21 cellular contexts compared by ENCODE assay signal in the genomic region with DNA sequence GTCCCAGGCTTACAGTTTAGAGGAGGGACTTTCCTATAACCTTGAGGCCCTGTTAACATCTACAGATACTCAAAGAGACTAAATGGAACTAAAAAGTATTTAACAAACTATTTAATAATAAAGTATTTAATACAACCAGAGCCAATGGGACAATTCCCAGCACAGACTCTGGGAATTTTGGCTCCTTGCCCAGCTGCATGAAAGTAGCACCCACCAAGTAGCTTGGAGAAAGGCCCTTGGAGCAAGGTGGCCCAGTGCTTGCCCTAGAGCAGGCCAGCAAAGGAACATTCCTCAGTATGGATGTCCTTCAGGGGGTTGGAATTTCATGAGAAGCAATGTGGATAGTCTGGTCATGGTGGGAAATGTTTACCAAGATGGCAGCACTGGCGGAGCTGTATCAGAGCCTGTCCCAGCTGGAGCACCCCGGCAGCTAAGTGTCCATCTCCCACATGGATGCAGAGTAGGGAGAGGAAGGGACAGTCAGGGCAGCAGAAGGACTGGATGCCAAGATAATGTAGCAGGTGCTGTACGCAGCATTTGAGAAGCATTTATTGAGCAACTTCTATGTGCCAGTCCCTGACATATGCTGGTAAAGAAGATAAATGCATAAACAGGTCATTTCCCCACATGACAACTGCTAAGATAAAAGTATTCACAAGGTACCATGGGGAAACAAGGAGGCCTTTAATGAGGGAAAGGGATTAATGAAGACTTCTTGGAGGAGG. TPM values are rescaled to one million over a fixed set of nuclear protein-coding genes. Genes with fewer than 3 reads are reported as not detected.
A peak's percentile ranks its signal among the peaks of the same experiment; 100 is the strongest.
DNase-seq lines count a peak whose midpoint lies in the region; ATAC-seq and TF ChIP-seq lines count a peak whose summit lies in the region.
"Had no signal": no experiment of that assay in that cellular context is flagged by ENCODE, and none has a peak within 500 bp of the region (broad histone marks: within the 10 kb centered on the region; RNA-seq: fewer than 3 reads in every experiment).

No MANE protein-coding gene starts in this region.

- no peak overlapping the region for H3K4me3 ChIP-seq in adrenal gland

- CTCF ChIA-PET in activated CD4-positive, alpha-beta memory T cell treated with anti-CD3 and anti-CD28 coated beads, Interleukin-2, amount 10 ng/mL, durations not matched to agents 7 days and 5 days (lab: Charles Lee): interaction anchor here (1.0 to 2.3 kb wide), 8 partner anchors 8 to 147 kb away, joined by 3 to 45 read pairs (median 10); a partner anchor contains a TSS

- peaks cover 7 to 8% of the 10 kb centered on the region in 2 donors for H3K4me1 ChIP-seq in adrenal gland (replicated peaks in 1 of 2)

- peaks cover 25% of the 10 kb centered on the region for H3K4me1 Mint-ChIP-seq in activated naive CD4-positive, alpha-beta T cell treated with anti-CD3 and anti-CD28 coated beads, Interleukin-2, amount 50 U/mL, for 24 hours
- peaks cover 33% of the 10 kb centered on the region for H3K4me1 Mint-ChIP-seq in activated CD4-positive, alpha-beta memory T cell treated with anti-CD3 and anti-CD28 coated beads, Interleukin-2, amount 10 ng/mL, durations not matched to agents 7 days and 5 days
- peaks cover 9% of the 10 kb centered on the region for H3K4me1 Mint-ChIP-seq in mesothelial cell of epicardium
- peaks cover 16 to 31% of the 10 kb centered on the region in 2 donors for H3K4me1 Mint-ChIP-seq in stimulated activated naive B cell treated with anti-CD40 and anti-IgM and Interleukin-4, amounts not matched to agents 10 μg/mL and 1 μg/mL and 100 μg/mL, for 72 hours

- no peak for DNase-seq in activated naive CD4-positive, alpha-beta T cell (lab: John Stamatoyannopoulos, UW)
- DNase-seq in activated CD4-positive, alpha-beta memory T cell treated with anti-CD3 and anti-CD28 coated beads, Interleukin-2, amount 10 ng/mL, durations not matched to agents 7 days and 5 days: no peak
- DNase-seq in mesothelial cell of epicardium (ENCODE audit: low spot score in 2 of 2, unreplicated experiment in 2 of 2) (no peak), adrenal gland (no peak)
- DNase-seq in stimulated activated naive B cell treated with anti-CD40 and anti-IgM and Interleukin-4, amounts not matched to agents 10 μg/mL and 1 μg/mL and 100 μg/mL, for 72 hours: no peak
- DNase-seq in NK-92 treated with Interleukin-12 subunit alpha and Interleukin-12 subunit beta, amount 100 ng/mL, for 24 hours (lab: John Stamatoyannopoulos, UW): no peak
- DNase-seq: cortex of kidney; foreskin melanocyte; HFFc6; left cardiac atrium; NCI-H146; SK-N-SH; stimulated activated CD4-positive, alpha-beta T cell treated with anti-CD3 and anti-CD28 coated beads, Interleukin-4, amount 100 ng/mL, for 24 hours; stimulated activated CD8-positive, alpha-beta memory T cell treated with anti-CD3 and anti-CD28 coated beads, Interleukin-4, amount 100 ng/mL, for 48 hours had no signal

- no peaks in the 10 kb centered on the region for H3K9me3 ChIP-seq in adrenal gland (replicated peaks in 1 of 3)
- H3K9me3 ChIP-seq: SK-N-SH had no signal

- WGBS in adrenal gland, 4 donors: 67 to 96% (median 84%) methylated on average over 3 of the region's 3 CpGs

- no peaks in the 10 kb centered on the region for H3K36me3 ChIP-seq in adrenal gland (replicated peaks in 1 of 2)

- H3K9me3 Mint-ChIP-seq in activated naive CD4-positive, alpha-beta T cell treated with anti-CD3 and anti-CD28 coated beads, Interleukin-2, amount 50 U/mL, for 24 hours: peaks cover 5% of the 10 kb centered on the region
- H3K9me3 Mint-ChIP-seq in activated CD4-positive, alpha-beta memory T cell treated with anti-CD3 and anti-CD28 coated beads, Interleukin-2, amount 10 ng/mL, durations not matched to agents 7 days and 5 days: peaks cover 4% of the 10 kb centered on the region
- peaks cover 9% of the 10 kb centered on the region for H3K9me3 Mint-ChIP-seq in mesothelial cell of epicardium
- peaks cover 0 to 11% of the 10 kb centered on the region in 2 donors for H3K9me3 Mint-ChIP-seq in stimulated activated naive B cell treated with anti-CD40 and anti-IgM and Interleukin-4, amounts not matched to agents 10 μg/mL and 1 μg/mL and 100 μg/mL, for 72 hours

- no peak for TF ChIP-seq CTCF in mesothelial cell of epicardium (IDR thresholded peaks at IDR 0.05; ENCODE audit: unreplicated experiment)
- no peak for TF ChIP-seq CTCF in adrenal gland (IDR thresholded peaks at IDR 0.05)

- H3K27me3 ChIP-seq in adrenal gland: no peaks in the 10 kb centered on the region

- intact Hi-C loops in adrenal gland (cut with DNase I): no loop called here

- no peak for TF ChIP-seq POLR2A in adrenal gland (IDR thresholded peaks at IDR 0.05)

- POLR2A ChIA-PET in activated CD4-positive, alpha-beta memory T cell treated with anti-CD3 and anti-CD28 coated beads, Interleukin-2, amount 10 ng/mL, durations not matched to agents 7 days and 5 days (lab: Charles Lee): interaction anchor here (0.9 to 1.9 kb wide), 8 partner anchors 12 to 297 kb away, joined by 3 to 9 read pairs (median 5); a partner anchor contains a TSS

- peak overlapping the region; percentile 91 for H3K27ac Mint-ChIP-seq in activated naive CD4-positive, alpha-beta T cell treated with anti-CD3 and anti-CD28 coated beads, Interleukin-2, amount 50 U/mL, for 24 hours
- H3K27ac Mint-ChIP-seq in activated CD4-positive, alpha-beta memory T cell treated with anti-CD3 and anti-CD28 coated beads, Interleukin-2, amount 10 ng/mL, durations not matched to agents 7 days and 5 days: peak overlapping the region; percentile 34
- H3K27ac Mint-ChIP-seq in mesothelial cell of epicardium: no peak overlapping the region
- H3K27ac Mint-ChIP-seq in stimulated activated naive B cell treated with anti-CD40 and anti-IgM and Interleukin-4, amounts not matched to agents 10 μg/mL and 1 μg/mL and 100 μg/mL, for 72 hours: peak overlapping the region; percentile 65
- H3K27ac Mint-ChIP-seq: HFFc6 had no signal

- peak overlapping the region; percentile 69 for H3K4me3 Mint-ChIP-seq in activated naive CD4-positive, alpha-beta T cell treated with anti-CD3 and anti-CD28 coated beads, Interleukin-2, amount 50 U/mL, for 24 hours
- peak overlapping the region; percentile 61 for H3K4me3 Mint-ChIP-seq in activated CD4-positive, alpha-beta memory T cell treated with anti-CD3 and anti-CD28 coated beads, Interleukin-2, amount 10 ng/mL, durations not matched to agents 7 days and 5 days
- H3K4me3 Mint-ChIP-seq in mesothelial cell of epicardium: peak overlapping the region; percentile 17
- H3K4me3 Mint-ChIP-seq in stimulated activated naive B cell treated with anti-CD40 and anti-IgM and Interleukin-4, amounts not matched to agents 10 μg/mL and 1 μg/mL and 100 μg/mL, for 72 hours: peak overlapping the region; percentile 25 to 47
- H3K4me3 Mint-ChIP-seq: HFFc6 had no signal

- H3K27ac ChIP-seq in adrenal gland: no peak overlapping the region
- H3K27ac ChIP-seq: epithelial cell of prostate, parathyroid adenoma had no signal

- no peak for ATAC-seq in stimulated activated naive B cell treated with anti-CD40 and anti-IgM and Interleukin-4, amounts not matched to agents 10 μg/mL and 1 μg/mL and 100 μg/mL, for 72 hours (replicated peaks)
- ATAC-seq in GM19351 (IDR thresholded peaks at IDR 0.05; ENCODE audit: unreplicated experiment): no peak
- ATAC-seq: left cardiac atrium had no signal

- no peaks in the 10 kb centered on the region for H3K27me3 Mint-ChIP-seq in activated naive CD4-positive, alpha-beta T cell treated with anti-CD3 and anti-CD28 coated beads, Interleukin-2, amount 50 U/mL, for 24 hours
- peaks cover 10% of the 10 kb centered on the region for H3K27me3 Mint-ChIP-seq in activated CD4-positive, alpha-beta memory T cell treated with anti-CD3 and anti-CD28 coated beads, Interleukin-2, amount 10 ng/mL, durations not matched to agents 7 days and 5 days
- H3K27me3 Mint-ChIP-seq in mesothelial cell of epicardium (ENCODE audit: low read depth): peaks cover 4% of the 10 kb centered on the region
- no peaks in the 10 kb centered on the region for H3K27me3 Mint-ChIP-seq in stimulated activated naive B cell treated with anti-CD40 and anti-IgM and Interleukin-4, amounts not matched to agents 10 μg/mL and 1 μg/mL and 100 μg/mL, for 72 hours

- no peaks in the 10 kb centered on the region for H3K36me3 Mint-ChIP-seq in activated naive CD4-positive, alpha-beta T cell treated with anti-CD3 and anti-CD28 coated beads, Interleukin-2, amount 50 U/mL, for 24 hours
- peaks cover 10% of the 10 kb centered on the region for H3K36me3 Mint-ChIP-seq in activated CD4-positive, alpha-beta memory T cell treated with anti-CD3 and anti-CD28 coated beads, Interleukin-2, amount 10 ng/mL, durations not matched to agents 7 days and 5 days (ENCODE audit: low read depth)
- H3K36me3 Mint-ChIP-seq in mesothelial cell of epicardium: peaks cover 3% of the 10 kb centered on the region
- H3K36me3 Mint-ChIP-seq in stimulated activated naive B cell treated with anti-CD40 and anti-IgM and Interleukin-4, amounts not matched to agents 10 μg/mL and 1 μg/mL and 100 μg/mL, for 72 hours: peaks cover 4 to 11% of the 10 kb centered on the region in 2 donors

RNA-seq across cellular contexts. Expression of a gene that starts 5.2 kb away (rescaled TPM):
- 100 to 1,000 TPM; 150 to 152 TPM for total RNA-seq in activated CD4-positive, alpha-beta memory T cell treated with anti-CD3 and anti-CD28 coated beads, Interleukin-2, amount 10 ng/mL, durations not matched to agents 7 days and 5 days
- 70.1 to 72.3 TPM (median 72.2 TPM) in 3 replicates for total RNA-seq in mesothelial cell of epicardium
- 100 to 1,000 TPM in 4 of 8 donors, 10 to 100 TPM in 4; 41.9 to 185 (median 99.0) TPM for total RNA-seq in adrenal gland
- polyA plus RNA-seq in adrenal gland: 10 to 100 TPM; 43.1 to 53.7 (median 52.7) TPM

RNA-seq across cellular contexts. Expression of a gene that starts 20.2 kb away (rescaled TPM):
- total RNA-seq in activated CD4-positive, alpha-beta memory T cell treated with anti-CD3 and anti-CD28 coated beads, Interleukin-2, amount 10 ng/mL, durations not matched to agents 7 days and 5 days: 10 to 100 TPM; 38.9 to 43.8 TPM
- 44.0 to 48.6 TPM (median 48.1 TPM) in 3 replicates for total RNA-seq in mesothelial cell of epicardium
- 10 to 100 TPM; 32.4 to 56.1 (median 43.2) TPM for total RNA-seq in adrenal gland
- polyA plus RNA-seq in adrenal gland: 10 to 100 TPM; 19.4 to 54.1 (median 44.9) TPM

RNA-seq across cellular contexts. Expression of a gene that starts 20.5 kb away (rescaled TPM):
- 100 to 1,000 TPM; 152 to 162 TPM for total RNA-seq in activated CD4-positive, alpha-beta memory T cell treated with anti-CD3 and anti-CD28 coated beads, Interleukin-2, amount 10 ng/mL, durations not matched to agents 7 days and 5 days
- total RNA-seq in mesothelial cell of epicardium (76.5 to 82.4 TPM (median 82.0 TPM) in 3 replicates), adrenal gland (100 to 1,000 TPM in 5 of 8 donors, 10 to 100 TPM in 3; 79.8 to 167 (median 127) TPM)
- 100 to 1,000 TPM; 232 to 273 (median 247) TPM for polyA plus RNA-seq in adrenal gland

RNA-seq across cellular contexts. Expression of a gene that starts 25.8 kb away (rescaled TPM):
- not detected for total RNA-seq in activated CD4-positive, alpha-beta memory T cell treated with anti-CD3 and anti-CD28 coated beads, Interleukin-2, amount 10 ng/mL, durations not matched to agents 7 days and 5 days
- total RNA-seq in mesothelial cell of epicardium (0.43 to 0.66 TPM in 2 of 3 replicates, not detected in the other), adrenal gland (not detected)
- polyA plus RNA-seq in adrenal gland: not detected
- total RNA-seq: HFFc6, HT-29, left cardiac atrium, skeletal muscle tissue had no signal
- polyA plus RNA-seq: SK-N-SH had no signal

RNA-seq across cellular contexts. Expression of a gene that starts 34.1 kb away (rescaled TPM):
- not detected for total RNA-seq in activated CD4-positive, alpha-beta memory T cell treated with anti-CD3 and anti-CD28 coated beads, Interleukin-2, amount 10 ng/mL, durations not matched to agents 7 days and 5 days
- not detected in 3 replicates for total RNA-seq in mesothelial cell of epicardium
- total RNA-seq in adrenal gland: not detected
- polyA plus RNA-seq in adrenal gland: not detected
- total RNA-seq: HFFc6, HT-29, left cardiac atrium, mononuclear cell, skeletal muscle tissue had no signal
- polyA plus RNA-seq: SK-N-SH had no signal

Comparison
In these comparisons a context has a peak if more than half of its experiments do, and no peak if none do; other contexts are left out.
1. H3K4me3 Mint-ChIP-seq: peak in every context shown above with its lines; median percentile 69 in activated naive CD4-positive, alpha-beta T cell treated with anti-CD3 and anti-CD28 coated beads, Interleukin-2, amount 50 U/mL, for 24 hours; 61 in activated CD4-positive, alpha-beta memory T cell treated with anti-CD3 and anti-CD28 coated beads, Interleukin-2, amount 10 ng/mL, durations not matched to agents 7 days and 5 days; 36 in stimulated activated naive B cell treated with anti-CD40 and anti-IgM and Interleukin-4, amounts not matched to agents 10 μg/mL and 1 μg/mL and 100 μg/mL, for 72 hours; 17 in mesothelial cell of epicardium.